Comparison of ENCODE assay signal across 10 cellular contexts in the genomic region with DNA sequence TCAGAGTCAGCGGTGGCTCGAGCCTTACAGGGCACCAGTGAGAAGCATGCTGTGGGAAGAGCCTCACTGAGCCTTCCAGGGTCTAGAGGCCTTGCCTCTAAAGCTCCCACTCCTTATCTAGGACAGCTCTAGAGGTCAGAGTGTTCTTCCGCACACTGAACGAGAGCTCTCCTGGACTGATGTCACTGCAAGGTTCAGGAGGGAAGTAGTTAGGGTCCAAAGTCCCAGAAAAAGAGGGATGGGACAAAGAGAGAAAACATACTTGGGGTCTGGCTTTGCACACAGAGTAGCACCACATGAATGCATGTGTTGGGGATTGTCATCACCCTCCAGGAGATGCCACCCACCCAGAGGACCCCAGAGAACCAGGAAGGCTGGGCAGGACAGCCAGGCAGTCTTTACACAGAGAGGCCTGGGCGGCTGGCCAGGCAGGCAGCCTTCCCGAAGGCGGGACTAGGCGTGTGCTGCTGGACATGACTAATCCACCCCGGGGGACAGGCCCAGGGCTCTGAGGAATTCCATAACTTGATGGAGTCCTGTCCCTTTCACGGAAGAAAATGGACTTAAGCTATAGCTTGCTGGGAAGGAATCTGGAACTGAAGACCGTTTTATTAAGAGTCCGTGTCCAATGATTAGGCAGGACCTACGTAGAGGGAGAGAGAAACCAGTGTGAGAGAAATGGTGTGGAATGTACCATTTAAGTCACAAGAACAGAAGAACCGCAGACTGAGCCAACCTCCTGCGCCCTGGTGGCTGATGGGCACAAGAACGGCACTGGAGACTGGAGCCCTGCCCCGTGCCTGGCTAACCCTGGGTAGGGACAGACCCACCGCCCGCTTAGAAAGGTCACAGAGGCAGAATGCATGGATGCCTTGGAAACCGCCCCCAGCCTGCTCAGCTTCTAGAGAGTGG. TPM values are rescaled to one million over a fixed set of nuclear protein-coding genes. Genes with fewer than 3 reads are reported as not detected.
DNase-seq lines count a peak whose midpoint lies in the region; ATAC-seq and TF ChIP-seq lines count a peak whose summit lies in the region.
"Had no signal": no experiment of that assay in that cellular context is flagged by ENCODE, and none has a peak within 500 bp of the region (broad histone marks: within the 10 kb centered on the region; RNA-seq: fewer than 3 reads in every experiment).

No MANE protein-coding gene starts in this region.

- H3K9me3 Mint-ChIP-seq in Caco-2 (ENCODE audit: unreplicated experiment) (no peaks in the 10 kb centered on the region), WTC11 (no peaks in the 10 kb centered on the region), glutamatergic neuron (ENCODE audit: unreplicated experiment) (peaks cover 12% of the 10 kb centered on the region)
- H3K9me3 Mint-ChIP-seq: stimulated activated naive CD8-positive, alpha-beta T cell treated with anti-CD3 and anti-CD28 coated beads, Interleukin-15, Interleukin-2, amounts not matched to agents 100 ng/mL and 50 ng/mL, for 24 hours had no signal

- H3K27me3 ChIP-seq in Caco-2 (replicated peaks; ENCODE audit: control insufficient read depth, insufficient read depth, low read length) (no peaks in the 10 kb centered on the region), prostate gland (replicated peaks; ENCODE audit: insufficient read depth) (no peaks in the 10 kb centered on the region)

- TF ChIP-seq POLR2A in prostate gland (IDR thresholded peaks at IDR 0.05) = no peak

- H3K4me1 Mint-ChIP-seq in Caco-2 (ENCODE audit: low read depth, unreplicated experiment) (peaks cover 19% of the 10 kb centered on the region), WTC11 (peaks cover 16% of the 10 kb centered on the region), glutamatergic neuron (ENCODE audit: low read depth, unreplicated experiment) (peaks cover 21% of the 10 kb centered on the region)

- peak overlapping the region; percentile 73 to 80 for H3K27ac ChIP-seq in prostate gland

- CTCF ChIA-PET in Caco-2 (lab: Charles Lee) = interaction anchor here (0.7 kb wide), 2 partner anchors 54 to 87 kb away, joined by 3 to 7 read pairs; no protein-coding TSS in a partner anchor
- CTCF ChIA-PET in WTC11 (lab: Charles Lee) = interaction anchor here (0.5 to 4.6 kb wide), 5 partner anchors 10 to 157 kb away, joined by 3 to 61 read pairs (median 4); partner anchors contain the start of gene EPHX3

- 54% methylated on average over 17 of the region's 20 CpGs for WGBS in prostate gland

- peaks cover 27% of the 10 kb centered on the region for H3K4me1 ChIP-seq in Caco-2
- peaks cover 29% of the 10 kb centered on the region for H3K4me1 ChIP-seq in prostate gland (replicated peaks)

- H3K36me3 Mint-ChIP-seq in Caco-2 (ENCODE audit: insufficient read depth, unreplicated experiment) = peaks cover 91% of the 10 kb centered on the region
- peaks cover 49% of the 10 kb centered on the region for H3K36me3 Mint-ChIP-seq in WTC11
- H3K36me3 Mint-ChIP-seq in glutamatergic neuron (ENCODE audit: unreplicated experiment) = peaks cover 5% of the 10 kb centered on the region

- H3K27ac Mint-ChIP-seq in Caco-2 (ENCODE audit: unreplicated experiment) (peak overlapping the region; percentile 85), WTC11 (peak overlapping the region; percentile 49; the same call in 1 of the 2 replicates), glutamatergic neuron (ENCODE audit: unreplicated experiment) (peak overlapping the region; percentile 59)
- H3K27ac Mint-ChIP-seq: stimulated activated naive CD8-positive, alpha-beta T cell treated with anti-CD3 and anti-CD28 coated beads, Interleukin-15, Interleukin-2, amounts not matched to agents 100 ng/mL and 50 ng/mL, for 24 hours had no signal

- ATAC-seq in WTC11 = no peak
- no peak for ATAC-seq in GM21423 (IDR thresholded peaks at IDR 0.05; ENCODE audit: unreplicated experiment)
- no peak for ATAC-seq in HG02610 (IDR thresholded peaks at IDR 0.05; ENCODE audit: unreplicated experiment)
- no peak for ATAC-seq in HG02642 (IDR thresholded peaks at IDR 0.05; ENCODE audit: poor library complexity, unreplicated experiment)

- H3K4me3 ChIP-seq in Caco-2 (ENCODE audit: low read depth, low read length) (no peak overlapping the region), prostate gland (no peak overlapping the region)

- H3K9me3 ChIP-seq in Caco-2 = no peaks in the 10 kb centered on the region
- no peaks in the 10 kb centered on the region for H3K9me3 ChIP-seq in prostate gland

- H3K4me3 Mint-ChIP-seq in Caco-2 (ENCODE audit: unreplicated experiment) (no peak overlapping the region), WTC11 (no peak overlapping the region), glutamatergic neuron (ENCODE audit: unreplicated experiment) (no peak overlapping the region)
- H3K4me3 Mint-ChIP-seq: stimulated activated naive CD8-positive, alpha-beta T cell treated with anti-CD3 and anti-CD28 coated beads, Interleukin-15, Interleukin-2, amounts not matched to agents 100 ng/mL and 50 ng/mL, for 24 hours had no signal

- no peaks in the 10 kb centered on the region for H3K27me3 Mint-ChIP-seq in Caco-2 (ENCODE audit: insufficient read depth, unreplicated experiment)
- no peaks in the 10 kb centered on the region for H3K27me3 Mint-ChIP-seq in WTC11 (ENCODE audit: low read depth)
- H3K27me3 Mint-ChIP-seq in glutamatergic neuron (ENCODE audit: unreplicated experiment) = peaks cover 17% of the 10 kb centered on the region
- H3K27me3 Mint-ChIP-seq: stimulated activated naive CD8-positive, alpha-beta T cell treated with anti-CD3 and anti-CD28 coated beads, Interleukin-15, Interleukin-2, amounts not matched to agents 100 ng/mL and 50 ng/mL, for 24 hours had no signal

- POLR2A ChIA-PET in Caco-2 (lab: Charles Lee) = no interaction called here
- POLR2A ChIA-PET in WTC11 (lab: Charles Lee) = interaction anchor here (1.1 kb wide), 1 partner anchor 15 kb away, joined by 4 read pairs; no protein-coding TSS in a partner anchor

- H3K36me3 ChIP-seq in Caco-2 (ENCODE audit: control insufficient read depth, insufficient read depth, low read length) = peaks cover 17% of the 10 kb centered on the region
- H3K36me3 ChIP-seq in prostate gland = peaks cover 0 to 9% of the 10 kb centered on the region in 2 donors

- no peak for TF ChIP-seq CTCF in Caco-2 (IDR thresholded peaks at IDR 0.05; ENCODE audit: insufficient read depth in 1 of 2, low read depth in 1 of 2, low read length in 1 of 2, severe bottlenecking in 1 of 2, unreplicated experiment in 1 of 2)
- no peak for TF ChIP-seq CTCF in WTC11 (IDR thresholded peaks at IDR 0.05)
- TF ChIP-seq CTCF in glutamatergic neuron (IDR thresholded peaks at IDR 0.05; ENCODE audit: partially characterized antibody, unreplicated experiment) = no peak
- peak in 1 of 4 experiments; percentile 14 for TF ChIP-seq CTCF in prostate gland (IDR thresholded peaks at IDR 0.05)

- intact Hi-C loops in Caco-2 (cut with micrococcal nuclease; ENCODE audit: unreplicated experiment) (loop anchor here (5.0 kb wide), 1 partner anchor 52 kb away; no protein-coding TSS in a partner anchor), prostate gland (cut with DNase I) (no loop called here)

- peak in 1 of 2 experiments; percentile 30 for DNase-seq in Caco-2
- no peak for DNase-seq in WTC11 (ENCODE audit: low spot score)
- no peak for DNase-seq in glutamatergic neuron
- DNase-seq in prostate gland (ENCODE audit: low spot score) = peak; percentile 72
- DNase-seq in NCI-H2107 (lab: John Stamatoyannopoulos, UW) = no peak
- DNase-seq: NCI-H1694 had no signal

- BruUV-seq in Caco-2 (replicated peaks; lab: Mats Ljungman, UMichigan) = no TSS peak

TF ChIP-seq in WTC11, 78 proteins besides CTCF, POLR2A, EP300 and RAD21:
- TF ChIP-seq JUN (CRISPR knock-in tag; IDR thresholded peaks at IDR 0.05) (no peak), TCF7 (CRISPR knock-in tag; IDR thresholded peaks at IDR 0.05; ENCODE audit: low read depth) (no peak), EMX1 (CRISPR knock-in tag; IDR thresholded peaks at IDR 0.05) (no peak)

RNA-seq across cellular contexts. Expression of gene EPHX3, which starts 16.7 kb away (rescaled TPM):
- total RNA-seq in Caco-2 (2022) = 0.97 and 1.2 TPM in 2 replicates
- 27.1 to 31.3 TPM (median 29.9 TPM) in 3 replicates for total RNA-seq in WTC11 (2021)
- 0.61 TPM for total RNA-seq in glutamatergic neuron (ENCODE audit: unreplicated experiment)
- 1 to 10 TPM; 1.4 to 1.6 TPM for total RNA-seq in prostate gland

RNA-seq across cellular contexts. Expression of gene NOTCH3, which starts 48.1 kb away (rescaled TPM):
- total RNA-seq in Caco-2 (2022) (53.5 and 60.6 TPM in 2 replicates), WTC11 (2021) (133 to 153 TPM (median 144 TPM) in 3 replicates), glutamatergic neuron (ENCODE audit: unreplicated experiment) (3.6 TPM), prostate gland (10 to 100 TPM; 31.8 to 48.0 TPM)

Comparison
In these comparisons a context has a peak if more than half of its experiments do, and no peak if none do; other contexts are left out.
1. RNA of gene EPHX3, which starts 16.7 kb away (total RNA-seq): 27.1 to 31.3 TPM in WTC11; 1.4 to 1.6 TPM in prostate gland, 0.97 to 1.2 TPM in Caco-2 and 0.61 TPM in glutamatergic neuron (single experiment); every median in the first group is over 10 times any median in the second.
2. Peak in every context shown above with its lines, with median percentiles within 50 percentile points of each other: H3K27ac Mint-ChIP-seq.